Comparison of ENCODE assay signal across 9 cellular contexts in the genomic region with DNA sequence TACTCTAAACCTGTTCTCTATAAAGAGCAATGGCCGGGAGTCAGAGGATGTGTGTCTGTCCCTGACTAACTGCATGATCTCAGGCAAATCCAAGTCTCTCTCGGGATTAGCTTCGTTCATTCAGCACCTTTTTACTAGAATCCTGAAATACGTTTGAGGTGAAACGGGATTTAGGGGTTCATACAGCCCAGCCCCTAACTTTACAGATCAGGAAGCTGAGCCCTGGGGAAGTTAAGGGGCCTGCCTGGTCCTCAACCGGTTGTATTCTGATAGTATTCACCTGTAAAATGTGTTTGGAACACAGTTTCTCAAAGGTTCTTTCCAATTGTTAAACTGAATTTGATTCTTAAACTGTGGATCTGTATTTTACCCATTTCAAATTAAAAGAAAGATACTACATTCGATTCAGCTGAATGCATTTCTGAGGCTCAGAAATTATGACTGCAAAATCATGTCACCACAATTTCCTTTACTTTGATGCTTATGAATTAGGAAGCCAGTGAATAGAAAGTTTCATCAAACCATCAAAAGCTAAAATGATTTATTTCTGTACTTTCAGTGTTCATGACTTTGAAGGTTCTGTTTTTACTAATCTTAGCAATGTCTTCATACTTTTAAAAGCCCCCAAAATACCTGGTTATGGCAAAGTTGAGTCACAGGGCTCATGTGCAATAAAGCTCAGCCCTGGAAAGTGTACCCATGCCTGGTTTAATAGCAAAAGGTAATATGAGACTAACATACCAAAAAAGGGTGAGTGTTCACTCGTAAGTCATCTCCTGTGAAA. TPM values are rescaled to one million over a fixed set of nuclear protein-coding genes. Genes with fewer than 3 reads are reported as not detected.
DNase-seq lines count a peak whose midpoint lies in the region; ATAC-seq lines count a peak whose summit lies in the region.
"Had no signal": no experiment of that assay in that cellular context is flagged by ENCODE, and none has a peak within 500 bp of the region (broad histone marks: within the 10 kb centered on the region; RNA-seq: fewer than 3 reads in every experiment).

No MANE protein-coding gene starts in this region.

- peak overlapping the region; percentile 85 for H3K27ac Mint-ChIP-seq in activated CD4-positive, alpha-beta memory T cell treated with anti-CD3 and anti-CD28 coated beads, Interleukin-2, amount 10 ng/mL, durations not matched to agents 7 days and 5 days

- H3K4me1 Mint-ChIP-seq in activated CD4-positive, alpha-beta memory T cell treated with anti-CD3 and anti-CD28 coated beads, Interleukin-2, amount 10 ng/mL, durations not matched to agents 7 days and 5 days = peaks cover 49% of the 10 kb centered on the region

- ATAC-seq in GM19351 (IDR thresholded peaks at IDR 0.05; ENCODE audit: unreplicated experiment) (peak; percentile 61), HG03045 (IDR thresholded peaks at IDR 0.05; ENCODE audit: unreplicated experiment) (peak; percentile 44)

- H3K4me3 Mint-ChIP-seq in activated CD4-positive, alpha-beta memory T cell treated with anti-CD3 and anti-CD28 coated beads, Interleukin-2, amount 10 ng/mL, durations not matched to agents 7 days and 5 days = peak overlapping the region; percentile 31

- POLR2A ChIA-PET in activated CD4-positive, alpha-beta memory T cell treated with anti-CD3 and anti-CD28 coated beads, Interleukin-2, amount 10 ng/mL, durations not matched to agents 7 days and 5 days (lab: Charles Lee) = interaction anchor here (0.8 to 4.1 kb wide), 14 partner anchors 10 to 349 kb away, joined by 3 to 39 read pairs (median 4); a partner anchor contains a TSS

- no peaks in the 10 kb centered on the region for H3K36me3 Mint-ChIP-seq in activated CD4-positive, alpha-beta memory T cell treated with anti-CD3 and anti-CD28 coated beads, Interleukin-2, amount 10 ng/mL, durations not matched to agents 7 days and 5 days (ENCODE audit: low read depth)

- peaks cover 10% of the 10 kb centered on the region for H3K27me3 Mint-ChIP-seq in activated CD4-positive, alpha-beta memory T cell treated with anti-CD3 and anti-CD28 coated beads, Interleukin-2, amount 10 ng/mL, durations not matched to agents 7 days and 5 days

- peak; percentile 50 for DNase-seq in activated CD4-positive, alpha-beta memory T cell treated with anti-CD3 and anti-CD28 coated beads, Interleukin-2, amount 10 ng/mL, durations not matched to agents 7 days and 5 days
- peak; percentile 35 to 71 (median 52) for DNase-seq in stimulated activated CD4-positive, alpha-beta T cell treated with anti-CD3 and anti-CD28 coated beads, TNF-alpha, amount 100 ng/mL, for 48 hours (ENCODE audit: low read depth in 3 of 3)
- DNase-seq in NCI-H1092 (lab: John Stamatoyannopoulos, UW) (no peak), NCI-H1417 (lab: John Stamatoyannopoulos, UW) (no peak), HAP-1 (ENCODE audit: low spot score in 2 of 2) (no peak), cerebellum (ENCODE audit: low spot score) (no peak)
- DNase-seq: transverse colon had no signal

- no peaks in the 10 kb centered on the region for H3K9me3 Mint-ChIP-seq in activated CD4-positive, alpha-beta memory T cell treated with anti-CD3 and anti-CD28 coated beads, Interleukin-2, amount 10 ng/mL, durations not matched to agents 7 days and 5 days

- no peaks in the 10 kb centered on the region for H3K27me3 ChIP-seq in HAP-1 (ENCODE audit: low read depth)

- H3K4me3 ChIP-seq in HAP-1 = no peak overlapping the region
- H3K4me3 ChIP-seq: transverse colon had no signal

- in situ Hi-C loops in HAP-1 (cut with MboI; ENCODE audit: low sequenced_read_pairs) = no loop called here

- H3K36me3 ChIP-seq in HAP-1 (replicated peaks) = no peaks in the 10 kb centered on the region
- H3K36me3 ChIP-seq: transverse colon had no signal

- no peaks in the 10 kb centered on the region for H3K9me3 ChIP-seq in HAP-1
- H3K9me3 ChIP-seq: transverse colon had no signal

- peaks cover 11% of the 10 kb centered on the region for H3K4me1 ChIP-seq in HAP-1
- H3K4me1 ChIP-seq: transverse colon had no signal

- CTCF ChIA-PET in activated CD4-positive, alpha-beta memory T cell treated with anti-CD3 and anti-CD28 coated beads, Interleukin-2, amount 10 ng/mL, durations not matched to agents 7 days and 5 days (lab: Charles Lee) = interaction anchor here (0.7 to 2.7 kb wide), 6 partner anchors 10 to 215 kb away, joined by 3 to 19 read pairs (median 4); a partner anchor contains a TSS

RNA-seq across cellular contexts. Expression of a gene that starts 28.9 kb away (rescaled TPM):
- 10 to 100 TPM; 87.7 to 88.4 TPM for total RNA-seq in activated CD4-positive, alpha-beta memory T cell treated with anti-CD3 and anti-CD28 coated beads, Interleukin-2, amount 10 ng/mL, durations not matched to agents 7 days and 5 days
- 42.7 TPM for total RNA-seq in cerebellum

Comparison
In these comparisons a context has a peak if more than half of its experiments do, and no peak if none do; other contexts are left out.
1. DNase-seq: peak in activated CD4-positive, alpha-beta memory T cell treated with anti-CD3 and anti-CD28 coated beads, Interleukin-2, amount 10 ng/mL, durations not matched to agents 7 days and 5 days (single experiment) and stimulated activated CD4-positive, alpha-beta T cell treated with anti-CD3 and anti-CD28 coated beads, TNF-alpha, amount 100 ng/mL, for 48 hours (3 of 3); none in NCI-H1092 (single experiment), NCI-H1417 (0 of 3), HAP-1 (0 of 2) and cerebellum (single experiment).